1 cellular context compared by ENCODE assay signal in the genomic region with DNA sequence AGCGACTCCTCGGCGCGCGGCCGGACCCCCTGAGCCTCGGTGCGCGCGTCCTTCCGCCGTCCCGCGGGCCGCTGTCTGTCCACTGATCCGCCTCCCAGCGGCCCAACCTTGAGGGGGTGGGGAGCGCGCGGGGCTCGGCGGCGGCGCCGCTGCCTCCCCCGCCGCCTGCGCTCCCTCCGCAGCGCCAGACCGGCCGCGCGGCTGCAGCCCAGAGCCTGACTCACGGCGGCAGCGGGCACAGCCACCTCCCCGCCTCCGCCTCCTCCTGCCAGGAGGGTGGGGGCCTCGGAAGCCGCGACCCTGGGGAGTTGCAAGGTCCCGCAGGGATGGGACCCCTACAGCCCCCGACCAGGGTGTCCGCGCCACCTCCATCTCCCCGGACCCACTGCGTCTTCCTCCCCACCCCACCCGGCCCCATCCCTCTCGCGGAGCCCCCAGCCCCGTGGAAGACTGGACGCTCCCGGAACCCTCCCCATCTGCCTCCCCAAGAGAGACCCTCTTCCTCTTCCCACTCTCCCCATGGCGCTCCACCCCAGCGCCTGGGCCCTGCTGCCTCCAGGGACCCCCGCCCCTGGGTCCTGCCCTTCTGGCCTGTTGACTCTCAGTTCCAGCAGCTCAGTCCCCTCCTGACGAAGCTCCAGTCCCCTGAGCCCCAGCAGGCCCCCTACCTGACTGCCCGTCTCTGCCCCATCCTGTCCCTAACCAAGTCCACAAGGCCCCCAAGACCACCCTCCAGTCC.
TF ChIP-seq lines count a peak whose summit lies in the region.

No MANE protein-coding gene starts in this region.

TF ChIP-seq in HepG2, 621 proteins besides CTCF, POLR2A, EP300 and RAD21:
- TF ChIP-seq ELF1 (CRISPR knock-in tag; IDR thresholded peaks at IDR 0.05) = no peak
- no peak for TF ChIP-seq ZFP36L1 (CRISPR knock-in tag; IDR thresholded peaks at IDR 0.05)
- no peak for TF ChIP-seq MEF2D (CRISPR knock-in tag; IDR thresholded peaks at IDR 0.05)
- TF ChIP-seq, protein P1, sequence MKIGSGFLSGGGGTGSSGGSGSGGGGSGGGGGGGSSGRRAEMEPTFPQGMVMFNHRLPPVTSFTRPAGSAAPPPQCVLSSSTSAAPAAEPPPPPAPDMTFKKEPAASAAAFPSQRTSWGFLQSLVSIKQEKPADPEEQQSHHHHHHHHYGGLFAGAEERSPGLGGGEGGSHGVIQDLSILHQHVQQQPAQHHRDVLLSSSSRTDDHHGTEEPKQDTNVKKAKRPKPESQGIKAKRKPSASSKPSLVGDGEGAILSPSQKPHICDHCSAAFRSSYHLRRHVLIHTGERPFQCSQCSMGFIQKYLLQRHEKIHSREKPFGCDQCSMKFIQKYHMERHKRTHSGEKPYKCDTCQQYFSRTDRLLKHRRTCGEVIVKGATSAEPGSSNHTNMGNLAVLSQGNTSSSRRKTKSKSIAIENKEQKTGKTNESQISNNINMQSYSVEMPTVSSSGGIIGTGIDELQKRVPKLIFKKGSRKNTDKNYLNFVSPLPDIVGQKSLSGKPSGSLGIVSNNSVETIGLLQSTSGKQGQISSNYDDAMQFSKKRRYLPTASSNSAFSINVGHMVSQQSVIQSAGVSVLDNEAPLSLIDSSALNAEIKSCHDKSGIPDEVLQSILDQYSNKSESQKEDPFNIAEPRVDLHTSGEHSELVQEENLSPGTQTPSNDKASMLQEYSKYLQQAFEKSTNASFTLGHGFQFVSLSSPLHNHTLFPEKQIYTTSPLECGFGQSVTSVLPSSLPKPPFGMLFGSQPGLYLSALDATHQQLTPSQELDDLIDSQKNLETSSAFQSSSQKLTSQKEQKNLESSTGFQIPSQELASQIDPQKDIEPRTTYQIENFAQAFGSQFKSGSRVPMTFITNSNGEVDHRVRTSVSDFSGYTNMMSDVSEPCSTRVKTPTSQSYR (CRISPR knock-in tag; IDR thresholded peaks at IDR 0.05; ENCODE audit: borderline replicate concordance) = no peak
- TF ChIP-seq, protein P2, sequence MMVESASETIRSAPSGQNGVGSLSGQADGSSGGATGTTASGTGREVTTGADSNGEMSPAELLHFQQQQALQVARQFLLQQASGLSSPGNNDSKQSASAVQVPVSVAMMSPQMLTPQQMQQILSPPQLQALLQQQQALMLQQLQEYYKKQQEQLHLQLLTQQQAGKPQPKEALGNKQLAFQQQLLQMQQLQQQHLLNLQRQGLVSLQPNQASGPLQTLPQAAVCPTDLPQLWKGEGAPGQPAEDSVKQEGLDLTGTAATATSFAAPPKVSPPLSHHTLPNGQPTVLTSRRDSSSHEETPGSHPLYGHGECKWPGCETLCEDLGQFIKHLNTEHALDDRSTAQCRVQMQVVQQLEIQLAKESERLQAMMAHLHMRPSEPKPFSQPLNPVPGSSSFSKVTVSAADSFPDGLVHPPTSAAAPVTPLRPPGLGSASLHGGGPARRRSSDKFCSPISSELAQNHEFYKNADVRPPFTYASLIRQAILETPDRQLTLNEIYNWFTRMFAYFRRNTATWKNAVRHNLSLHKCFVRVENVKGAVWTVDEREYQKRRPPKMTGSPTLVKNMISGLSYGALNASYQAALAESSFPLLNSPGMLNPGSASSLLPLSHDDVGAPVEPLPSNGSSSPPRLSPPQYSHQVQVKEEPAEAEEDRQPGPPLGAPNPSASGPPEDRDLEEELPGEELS (CRISPR knock-in tag; IDR thresholded peaks at IDR 0.05) = no peak
- no peak for TF ChIP-seq ZNF766 (CRISPR knock-in tag; IDR thresholded peaks at IDR 0.05; ENCODE audit: borderline replicate concordance)
